Comparison of ENCODE assay signal across 17 cellular contexts in genomic region chr5:177230660-177231059, GRCh38.
"Had no signal": no experiment of that assay in that cellular context is flagged by ENCODE, and none has a peak within 500 bp of the region (broad histone marks: within the 10 kb centered on the region; RNA-seq: fewer than 3 reads in every experiment).

No MANE protein-coding gene starts in this region.

- ATAC-seq: activated CD4-positive, CD25-positive, alpha-beta regulatory T cell treated with anti-CD3 and anti-CD28 coated beads, Interleukin-2, amount 50 U/mL, for 24 hours; foreskin keratinocyte; heart left ventricle; natural killer cell treated with Interleukin-12 subunit alpha and Interleukin-12 subunit beta and Interleukin-15 and Interleukin-18, amount 100 ng/mL, for 72 hours; right lobe of liver; stimulated activated naive CD8-positive, alpha-beta T cell treated with anti-CD3 and anti-CD28 coated beads, Interleukin-15, amount 100 ng/mL, for 72 hours had no signal

- H3K27ac ChIP-seq: adrenal gland, colonic mucosa, foreskin keratinocyte, heart left ventricle, right lobe of liver, testis, upper lobe of left lung had no signal

- H3K36me3 ChIP-seq: adrenal gland, colonic mucosa had no signal

- DNase-seq: activated CD4-positive, alpha-beta T cell treated with anti-CD3 and anti-CD28 coated beads, Interleukin-2, amount 50 U/mL, for 1 hour; activated naive CD4-positive, alpha-beta T cell treated with anti-CD3 and anti-CD28 coated beads, Interleukin-2, amount 10 ng/mL, durations not matched to agents 7 days and 5 days; adrenal gland; colonic mucosa; effector CD4-positive, alpha-beta T cell; foreskin keratinocyte; heart left ventricle; immature natural killer cell; mesenchymal stem cell; occipital lobe; right lobe of liver; stimulated activated naive CD8-positive, alpha-beta T cell treated with anti-CD3 and anti-CD28 coated beads, Interleukin-15, amount 100 ng/mL, for 72 hours; testis; upper lobe of left lung had no signal

- H3K27me3 Mint-ChIP-seq: activated naive CD4-positive, alpha-beta T cell treated with anti-CD3 and anti-CD28 coated beads, Interleukin-2, amount 10 ng/mL, durations not matched to agents 7 days and 5 days; natural killer cell treated with Interleukin-12 subunit alpha and Interleukin-12 subunit beta and Interleukin-15 and Interleukin-18, amount 100 ng/mL, for 72 hours; stimulated activated naive CD8-positive, alpha-beta T cell treated with anti-CD3 and anti-CD28 coated beads, Interleukin-15, amount 100 ng/mL, for 72 hours had no signal

- H3K9me3 ChIP-seq: colonic mucosa, heart left ventricle, right lobe of liver, testis, upper lobe of left lung had no signal

- H3K9me3 Mint-ChIP-seq: activated naive CD4-positive, alpha-beta T cell treated with anti-CD3 and anti-CD28 coated beads, Interleukin-2, amount 10 ng/mL, durations not matched to agents 7 days and 5 days; immature natural killer cell; natural killer cell treated with Interleukin-12 subunit alpha and Interleukin-12 subunit beta and Interleukin-15 and Interleukin-18, amount 100 ng/mL, for 72 hours; stimulated activated naive CD8-positive, alpha-beta T cell treated with anti-CD3 and anti-CD28 coated beads, Interleukin-15, amount 100 ng/mL, for 72 hours; T-helper 2 cell treated with Interferon-gamma antibody and Interleukin-4, amounts not matched to agents 5 μg/mL and 100 μg/mL, for 36 hours had no signal

- H3K27ac Mint-ChIP-seq: activated naive CD4-positive, alpha-beta T cell treated with anti-CD3 and anti-CD28 coated beads, Interleukin-2, amount 10 ng/mL, durations not matched to agents 7 days and 5 days; natural killer cell treated with Interleukin-12 subunit alpha and Interleukin-12 subunit beta and Interleukin-15 and Interleukin-18, amount 100 ng/mL, for 72 hours; T-helper 2 cell treated with Interferon-gamma antibody and Interleukin-4, amounts not matched to agents 5 μg/mL and 100 μg/mL, for 36 hours had no signal

- H3K27me3 ChIP-seq: adrenal gland, colonic mucosa, foreskin keratinocyte, heart left ventricle, right lobe of liver, testis, upper lobe of left lung had no signal

- H3K4me1 Mint-ChIP-seq: activated naive CD4-positive, alpha-beta T cell treated with anti-CD3 and anti-CD28 coated beads, Interleukin-2, amount 10 ng/mL, durations not matched to agents 7 days and 5 days had no signal

- H3K4me3 Mint-ChIP-seq: activated naive CD4-positive, alpha-beta T cell treated with anti-CD3 and anti-CD28 coated beads, Interleukin-2, amount 10 ng/mL, durations not matched to agents 7 days and 5 days; immature natural killer cell; natural killer cell treated with Interleukin-12 subunit alpha and Interleukin-12 subunit beta and Interleukin-15 and Interleukin-18, amount 100 ng/mL, for 72 hours; stimulated activated naive CD8-positive, alpha-beta T cell treated with anti-CD3 and anti-CD28 coated beads, Interleukin-15, amount 100 ng/mL, for 72 hours; T-helper 2 cell treated with Interferon-gamma antibody and Interleukin-4, amounts not matched to agents 5 μg/mL and 100 μg/mL, for 36 hours had no signal

- H3K4me1 ChIP-seq: colonic mucosa, right lobe of liver had no signal

- H3K4me3 ChIP-seq: adrenal gland, colonic mucosa, heart left ventricle, right lobe of liver, testis, upper lobe of left lung had no signal
